In genomic region chr14:99971929-99972747, GRCh38 we compare ENCODE assay signal across 8 cellular contexts.
DNase-seq lines count a peak whose midpoint lies in the region; ATAC-seq lines count a peak whose summit lies in the region.

No MANE protein-coding gene starts in this region.

- H3K4me1 ChIP-seq in iPS-15b (ENCODE audit: control insufficient read depth, insufficient read depth, low read length): peaks cover 6% of the 10 kb centered on the region

- H3K4me3 Mint-ChIP-seq in activated naive CD8-positive, alpha-beta T cell treated with anti-CD3 and anti-CD28 coated beads for 36 hours: peak overlapping the region; percentile 93

- DNase-seq in DMS79 treated with DMSO at 0.1 percent for 48 hours (lab: John Stamatoyannopoulos, UW) (peak; percentile 72), NCI-H1694 (lab: John Stamatoyannopoulos, UW) (peak; percentile 52), islet precursor cell (no peak)
- peak; percentile 43 for DNase-seq in activated naive CD8-positive, alpha-beta T cell treated with anti-CD3 and anti-CD28 coated beads for 36 hours
- peak; percentile 17 for DNase-seq in stimulated activated CD4-positive, alpha-beta T cell treated with anti-CD3 and anti-CD28 coated beads, Interleukin-4, amount 100 ng/mL, for 24 hours

- H3K9ac ChIP-seq in iPS-15b (ENCODE audit: low read depth, low read length): no peak overlapping the region

- H3K36me3 Mint-ChIP-seq in activated naive CD8-positive, alpha-beta T cell treated with anti-CD3 and anti-CD28 coated beads for 36 hours: peaks cover 14% of the 10 kb centered on the region

- peaks cover 30% of the 10 kb centered on the region for H3K4me1 Mint-ChIP-seq in activated naive CD8-positive, alpha-beta T cell treated with anti-CD3 and anti-CD28 coated beads for 36 hours

- ATAC-seq in GM21825 (IDR thresholded peaks at IDR 0.05; ENCODE audit: unreplicated experiment): peak; percentile 24
- no peak for ATAC-seq in GM21526 (IDR thresholded peaks at IDR 0.05; ENCODE audit: low FRiP score, unreplicated experiment)

- H3K4me3 ChIP-seq in iPS-15b (ENCODE audit: low read depth, low read length): peak overlapping the region; percentile 76

- H3K9me3 Mint-ChIP-seq in activated naive CD8-positive, alpha-beta T cell treated with anti-CD3 and anti-CD28 coated beads for 36 hours: no peaks in the 10 kb centered on the region

- no peaks in the 10 kb centered on the region for H3K9me3 ChIP-seq in iPS-15b (ENCODE audit: control insufficient read depth, insufficient read depth, low read length)

- H3K27me3 ChIP-seq in iPS-15b (ENCODE audit: control insufficient read depth, insufficient read depth, low read length): peaks cover 35% of the 10 kb centered on the region

- H3K36me3 ChIP-seq in iPS-15b (ENCODE audit: control insufficient read depth, insufficient read depth, low read length): no peaks in the 10 kb centered on the region

- H3K27ac Mint-ChIP-seq in activated naive CD8-positive, alpha-beta T cell treated with anti-CD3 and anti-CD28 coated beads for 36 hours: peak overlapping the region; percentile 92

- H3K27me3 Mint-ChIP-seq in activated naive CD8-positive, alpha-beta T cell treated with anti-CD3 and anti-CD28 coated beads for 36 hours: peaks cover 30% of the 10 kb centered on the region
